ENCODE assay signal across 23 cellular contexts in genomic region chr5:168039485-168040005, GRCh38.
DNase-seq lines count a peak whose midpoint lies in the region; ATAC-seq and TF ChIP-seq lines count a peak whose summit lies in the region.
"Had no signal": no experiment of that assay in that cellular context is flagged by ENCODE, and none has a peak within 500 bp of the region (broad histone marks: within the 10 kb centered on the region; RNA-seq: fewer than 3 reads in every experiment).

No MANE protein-coding gene starts in this region.

- H3K36me3 ChIP-seq in GM23338 (ENCODE audit: insufficient read depth): no peaks in the 10 kb centered on the region
- H3K36me3 ChIP-seq: adrenal gland, brain microvascular endothelial cell, thoracic aorta, uterus had no signal

- no peaks in the 10 kb centered on the region for H3K36me3 Mint-ChIP-seq in GM23338 (ENCODE audit: low read depth)
- H3K36me3 Mint-ChIP-seq: CD4-positive, CD25-positive, alpha-beta regulatory T cell; naive B cell had no signal

- H3K9me2 ChIP-seq in GM23338 (ENCODE audit: insufficient read depth): 0 out of 2 replicates have a peak, but pooled peaks cover 4% of the 10 kb centered on the region

- no peaks in the 10 kb centered on the region for H3K27me3 ChIP-seq in GM23338 (ENCODE audit: insufficient read depth)
- H3K27me3 ChIP-seq: adrenal gland, brain microvascular endothelial cell, uterus had no signal

- H3K27ac ChIP-seq in GM23338 (ENCODE audit: low read depth): no peak overlapping the region
- H3K27ac ChIP-seq: adrenal gland, brain microvascular endothelial cell, psoas muscle, thoracic aorta, uterus had no signal

- H3K4me3 ChIP-seq in GM23338: no peak overlapping the region
- H3K4me3 ChIP-seq: adrenal gland, psoas muscle, thoracic aorta, uterus had no signal

- H3K4me2 ChIP-seq in GM23338: no peak overlapping the region

- DNase-seq in COR-L47 (lab: John Stamatoyannopoulos, UW): peak; percentile 4
- DNase-seq in GM23338 (ENCODE audit: low spot score): peak; percentile 17
- peak; percentile 33 for DNase-seq in NCI-H774 (lab: John Stamatoyannopoulos, UW)
- DNase-seq in left colon: peak in 1 of 2 donors; percentile 6
- no peak for DNase-seq in iPS-NIHi11 (ENCODE audit: low spot score)
- DNase-seq: activated CD4-positive, alpha-beta T cell treated with anti-CD3 and anti-CD28 coated beads, Interleukin-2, amount 50 U/mL, for 4 hours; activated naive CD4-positive, alpha-beta T cell treated with Interleukin-2 at 50 U/mL for 16 hours; adrenal gland; brain microvascular endothelial cell; CD4-positive, CD25-positive, alpha-beta regulatory T cell; GDM1; H7; left ventricle myocardium superior; naive B cell; NCI-H187; NCI-H446 treated with DMSO at 0.1 percent for 48 hours; psoas muscle; T-helper 1 cell; uterus had no signal

- no peak overlapping the region for H3K27ac Mint-ChIP-seq in GM23338
- H3K27ac Mint-ChIP-seq: CD4-positive, CD25-positive, alpha-beta regulatory T cell; naive B cell; stimulated activated naive CD8-positive, alpha-beta T cell treated with anti-CD3 and anti-CD28 coated beads, Interleukin-15, Interleukin-2, amounts not matched to agents 100 ng/mL and 50 ng/mL, for 24 hours had no signal

- H3K4me3 Mint-ChIP-seq in GM23338: no peak overlapping the region
- H3K4me3 Mint-ChIP-seq: CD4-positive, CD25-positive, alpha-beta regulatory T cell; naive B cell; stimulated activated naive CD8-positive, alpha-beta T cell treated with anti-CD3 and anti-CD28 coated beads, Interleukin-15, Interleukin-2, amounts not matched to agents 100 ng/mL and 50 ng/mL, for 24 hours had no signal

- no peaks in the 10 kb centered on the region for H3F3A ChIP-seq in GM23338 (replicated peaks; ENCODE audit: low read depth)

- peak; percentile 71 for ATAC-seq in GM23338
- peak; percentile 50 for ATAC-seq in left colon
- no peak for ATAC-seq in GM18498 (IDR thresholded peaks at IDR 0.05; ENCODE audit: unreplicated experiment)
- no peak for ATAC-seq in esophagus mucosa
- ATAC-seq: left ventricle myocardium superior, psoas muscle had no signal

- no peak for TF ChIP-seq CTCF in GM23338 (conservative IDR thresholded peaks at IDR 0.05; ENCODE audit: low read depth in 2 of 2)

- peaks cover 2% of the 10 kb centered on the region for H3K27me3 Mint-ChIP-seq in GM23338 (ENCODE audit: insufficient read depth, low read depth, poor library complexity)
- H3K27me3 Mint-ChIP-seq: CD4-positive, CD25-positive, alpha-beta regulatory T cell; naive B cell had no signal

- no peaks in the 10 kb centered on the region for H4K20me1 ChIP-seq in GM23338 (replicated peaks; ENCODE audit: insufficient read depth)

- no peaks in the 10 kb centered on the region for H3K9me3 Mint-ChIP-seq in GM23338
- H3K9me3 Mint-ChIP-seq: stimulated activated naive CD8-positive, alpha-beta T cell treated with anti-CD3 and anti-CD28 coated beads, Interleukin-15, Interleukin-2, amounts not matched to agents 100 ng/mL and 50 ng/mL, for 24 hours had no signal

- H3K4me1 Mint-ChIP-seq in GM23338: peaks cover 18% of the 10 kb centered on the region
- H3K4me1 Mint-ChIP-seq: CD4-positive, CD25-positive, alpha-beta regulatory T cell; naive B cell had no signal

- H2AFZ ChIP-seq in GM23338: no peak overlapping the region

- 0 out of 2 replicates have a peak, but pooled peaks cover 8% of the 10 kb centered on the region for H3K4me1 ChIP-seq in GM23338 (ENCODE audit: insufficient read depth)
- H3K4me1 ChIP-seq: adrenal gland, psoas muscle, uterus had no signal

- no peaks in the 10 kb centered on the region for H3K79me2 ChIP-seq in GM23338 (replicated peaks; ENCODE audit: insufficient read depth)

- intact Hi-C loops in left colon (cut with DNase I, micrococcal nuclease): no loop called here

TF ChIP-seq in GM23338, 12 proteins besides CTCF, POLR2A, EP300 and RAD21 (continues in another document):
- TF ChIP-seq CREB1 (CRISPR knock-in tag; IDR thresholded peaks at IDR 0.05; ENCODE audit: low read depth) (no peak), POLR2AphosphoS5 (IDR thresholded peaks at IDR 0.05; ENCODE audit: low read depth) (no peak), EZH2phosphoT487 (IDR thresholded peaks at IDR 0.05; ENCODE audit: unreplicated experiment) (no peak), NANOG (IDR thresholded peaks at IDR 0.05; ENCODE audit: borderline replicate concordance) (no peak), ZNF331 (CRISPR knock-in tag; IDR thresholded peaks at IDR 0.05; ENCODE audit: low read depth) (no peak), STAT1 (IDR thresholded peaks at IDR 0.05; ENCODE audit: unreplicated experiment) (no peak), JUNB (IDR thresholded peaks at IDR 0.05; ENCODE audit: unreplicated experiment) (no peak), ZNF462 (CRISPR knock-in tag; IDR thresholded peaks at IDR 0.05) (no peak)

Comparison
In these comparisons a context has a peak if more than half of its experiments do, and no peak if none do; other contexts are left out.
1. ATAC-seq: peak in GM23338 (single experiment) and left colon (single experiment); none in GM18498 (single experiment) and esophagus mucosa (single experiment).